29 cellular contexts compared by ENCODE assay signal in the genomic region with DNA sequence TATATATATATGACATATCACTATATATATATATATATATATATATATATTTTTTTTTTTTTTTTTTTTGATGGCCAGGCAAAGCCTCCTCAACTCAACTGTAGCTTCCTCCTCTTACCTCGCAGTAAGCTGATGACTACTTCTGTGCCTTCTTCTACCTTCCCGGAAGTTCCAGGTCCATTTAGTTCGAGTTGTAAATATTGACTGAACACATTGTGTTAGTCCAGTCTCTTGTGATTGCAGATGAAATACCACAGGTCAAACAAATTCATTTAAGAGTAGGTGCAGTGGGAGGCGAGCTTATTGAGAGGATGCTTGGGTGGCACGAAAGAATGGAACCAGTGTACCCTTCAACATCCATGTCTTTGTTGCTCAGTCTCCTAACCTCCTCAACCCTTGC.
DNase-seq lines count a peak whose midpoint lies in the region; ATAC-seq, FAIRE-seq and TF ChIP-seq lines count a peak whose summit lies in the region.
"Had no signal": no experiment of that assay in that cellular context is flagged by ENCODE, and none has a peak within 500 bp of the region (broad histone marks: within the 10 kb centered on the region; RNA-seq: fewer than 3 reads in every experiment).

No MANE protein-coding gene starts in this region.

- H3K4me2 ChIP-seq in H1 (ENCODE audit: insufficient read depth in 1 of 2, low read depth in 2 of 2, low read length in 2 of 2) = no peak overlapping the region
- H3K4me2 ChIP-seq: A549, hepatocyte had no signal

- TF ChIP-seq EP300 in H1 (IDR thresholded peaks at IDR 0.05; ENCODE audit: borderline replicate concordance in 1 of 2, low read depth in 2 of 2, low read length in 2 of 2) (no peak), esophagus muscularis mucosa (IDR thresholded peaks at IDR 0.05) (no peak)

- CTCF ChIA-PET in H1 (lab: Charles Lee; ENCODE audit: partially characterized antibody) = interaction anchor here (0.6 to 1.2 kb wide), 3 partner anchors 22 to 130 kb away, joined by 3 read pairs; no protein-coding TSS in a partner anchor

- H3K14ac ChIP-seq in H1 (ENCODE audit: insufficient read length) = no peak overlapping the region

- H3K56ac ChIP-seq in H1 (replicated peaks; ENCODE audit: insufficient read length, low read depth, low read length) = no peak overlapping the region

- no peak overlapping the region for H3K4ac ChIP-seq in H1 (replicated peaks; ENCODE audit: insufficient read length, low read depth, low read length)

- H3K36me3 ChIP-seq in H1 (ENCODE audit: control insufficient read depth in 2 of 4, insufficient read depth in 4 of 4, low read length in 3 of 4) (no peaks in the 10 kb centered on the region), mucosa of descending colon (ENCODE audit: low read depth) (no peaks in the 10 kb centered on the region), esophagus muscularis mucosa (no peaks in the 10 kb centered on the region)
- H3K36me3 ChIP-seq: right atrium auricular region, thoracic aorta had no signal

- no peaks in the 10 kb centered on the region; the same call in 1 of the 2 replicates for H3K79me1 ChIP-seq in H1 (ENCODE audit: low read depth, low read length)

- no peak overlapping the region for H2BK15ac ChIP-seq in H1 (ENCODE audit: low read length)

- H3K4me3 ChIP-seq in LNCaP clone FGC (ENCODE audit: low read depth, low read length) = no peak overlapping the region
- no peak overlapping the region for H3K4me3 ChIP-seq in H1 (ENCODE audit: extremely low read depth in 1 of 4, insufficient read depth in 2 of 4, low read depth in 3 of 4, low read length in 4 of 4)
- H3K4me3 ChIP-seq in mucosa of descending colon = no peak overlapping the region
- H3K4me3 ChIP-seq in esophagus muscularis mucosa = no peak overlapping the region
- H3K4me3 ChIP-seq: A549, ascending aorta, hepatocyte, right atrium auricular region, thoracic aorta had no signal

- TF ChIP-seq CTCF in C4-2B (conservative IDR thresholded peaks at IDR 0.05) = no peak
- no peak for TF ChIP-seq CTCF in LNCaP clone FGC (IDR thresholded peaks at IDR 0.05; ENCODE audit: control insufficient read depth, extremely low read depth, insufficient read depth)
- TF ChIP-seq CTCF in H1 (IDR thresholded peaks at IDR 0.05; ENCODE audit: control extremely low read depth in 1 of 3, insufficient read depth in 1 of 3, low read depth in 1 of 3, low read length in 3 of 3) = no peak
- TF ChIP-seq CTCF in mucosa of descending colon (IDR thresholded peaks at IDR 0.05) = no peak
- TF ChIP-seq CTCF in esophagus muscularis mucosa (IDR thresholded peaks at IDR 0.05) = no peak

- no peaks in the 10 kb centered on the region for H3K23me2 ChIP-seq in H1 (ENCODE audit: low read depth, low read length)

- H4K20me1 ChIP-seq in H1 (replicated peaks in 1 of 2; ENCODE audit: control insufficient read depth in 1 of 2, insufficient read depth in 2 of 2, low read length in 2 of 2) = peaks cover 0 to 2% of the 10 kb centered on the region in 2 experiments

- 0 out of 7 replicates have a peak, but pooled peaks cover 0 to 2% (median 0%) of the 10 kb centered on the region in 4 experiments for H3K4me1 ChIP-seq in H1 (replicated peaks in 1 of 4; ENCODE audit: control insufficient read depth in 3 of 4, insufficient read depth in 4 of 4, low read length in 3 of 4)
- no peaks in the 10 kb centered on the region for H3K4me1 ChIP-seq in mucosa of descending colon (ENCODE audit: low read depth)
- H3K4me1 ChIP-seq in esophagus muscularis mucosa = peaks cover 0 to 8% (median 4%) of the 10 kb centered on the region in 4 donors
- H3K4me1 ChIP-seq: A549 had no signal

- no peak overlapping the region for H3K9ac ChIP-seq in H1 (replicated peaks in 1 of 4; ENCODE audit: extremely low read depth in 1 of 4, low read depth in 3 of 4, low read length in 3 of 4)
- H3K9ac ChIP-seq: parathyroid adenoma had no signal

- peak; percentile 70 for ATAC-seq in mucosa of descending colon
- ATAC-seq: A549; activated T-cell treated with anti-CD3 and anti-CD28 coated beads, Interleukin-2, amount 50 U/mL, for 72 hours; CD8-positive, alpha-beta T cell had no signal

- H3K9me3 ChIP-seq in H1 (ENCODE audit: insufficient read depth in 2 of 2, low read depth in 1 of 2, low read length in 1 of 2) (no peaks in the 10 kb centered on the region), mucosa of descending colon (no peaks in the 10 kb centered on the region), esophagus muscularis mucosa (no peaks in the 10 kb centered on the region)
- H3K9me3 ChIP-seq: A549, ascending aorta, right atrium auricular region, thoracic aorta had no signal

- no peak overlapping the region for H4K8ac ChIP-seq in H1 (ENCODE audit: extremely low read depth, insufficient read depth, low read length)

- H2BK12ac ChIP-seq in H1 (ENCODE audit: low read depth, low read length) = no peak overlapping the region

- H2AFZ ChIP-seq in H1 (ENCODE audit: low read length) = no peak overlapping the region
- H2AFZ ChIP-seq: hepatocyte, parathyroid adenoma had no signal

- no peaks in the 10 kb centered on the region for H3K27me3 ChIP-seq in H1 (replicated peaks in 1 of 4; ENCODE audit: control insufficient read depth in 3 of 4, extremely low read depth in 1 of 4, insufficient read depth in 3 of 4, low read length in 3 of 4)
- H3K27me3 ChIP-seq in esophagus muscularis mucosa = no peaks in the 10 kb centered on the region
- H3K27me3 ChIP-seq: ascending aorta, hepatocyte, right atrium auricular region had no signal

- H3K27ac ChIP-seq in C4-2B = peak overlapping the region; percentile 57; the same call in 1 of the 2 replicates
- H3K27ac ChIP-seq in H1 (ENCODE audit: low read depth, low read length) = no peak overlapping the region
- no peak overlapping the region for H3K27ac ChIP-seq in esophagus muscularis mucosa (replicated peaks in 1 of 4)
- H3K27ac ChIP-seq: A549, ascending aorta, hepatocyte, parathyroid adenoma, right atrium auricular region, thoracic aorta had no signal

- DNase-seq in LNCaP clone FGC (ENCODE audit: low read depth) (peak; percentile 92), H1 (ENCODE audit: low read depth in 1 of 2, low spot score in 2 of 2) (no peak), mucosa of descending colon (no peak), inferior parietal cortex (ENCODE audit: extremely low spot score) (no peak), esophagus muscularis mucosa (ENCODE audit: extremely low spot score) (no peak), NCI-H82 treated with DMSO at 0.1 percent for 48 hours (lab: John Stamatoyannopoulos, UW; ENCODE audit: unreplicated experiment) (no peak)
- no peak for DNase-seq in activated CD4-positive, alpha-beta T cell treated with anti-CD3 and anti-CD28 coated beads for 48 hours
- DNase-seq: activated CD4-positive, alpha-beta memory T cell treated with anti-CD3 and anti-CD28 coated beads for 36 hours; activated CD4-positive, CD25-positive, alpha-beta regulatory T cell treated with anti-CD3 and anti-CD28 coated beads, Interleukin-2, amount 50 U/mL, for 72 hours; activated T-cell treated with anti-CD3 and anti-CD28 coated beads, Interleukin-2, amount 50 U/mL, for 72 hours; caudate nucleus; CD8-positive, alpha-beta T cell; endodermal cell; H7; Kasumi-1; NCI-H1436 treated with DMSO at 0.1 percent for 48 hours; NCI-H446; NCI-H82; stimulated activated CD8-positive, alpha-beta memory T cell treated with anti-CD3 and anti-CD28 coated beads, Interleukin-4, amount 100 ng/mL, for 48 hours; T-helper 2 cell had no signal

- H3K23ac ChIP-seq in H1 (ENCODE audit: insufficient read length) = no peak overlapping the region

- no peak overlapping the region for H2BK120ac ChIP-seq in H1 (replicated peaks; ENCODE audit: low read depth, low read length)

- FAIRE-seq in H1 (lab: Jason Lieb, UNC) = no peak
- FAIRE-seq: A549, frontal cortex, GM12891 had no signal

- intact Hi-C loops in mucosa of descending colon (cut with DNase I, micrococcal nuclease) (no loop called here), esophagus muscularis mucosa (cut with DNase I) (no loop called here)

- WGBS in H1 (ENCODE audit: extremely low coverage in 1 of 2, insufficient coverage in 1 of 2, insufficient read length in 1 of 2, insufficient replicate concordance in 2 of 2, low coverage in 1 of 2, low lambda C conversion rate in 2 of 2, missing lambda C conversion rate in 1 of 2), 2 experiments = 95% methylated on average over 5 of the region's 5 CpGs; no CpG with 5 or more reads in 1 of the 2 experiments
- 93% methylated on average over 5 of the region's 5 CpGs for WGBS in esophagus muscularis mucosa

- TF ChIP-seq POLR2A in H1 (IDR thresholded peaks at IDR 0.05; ENCODE audit: control extremely low read depth in 1 of 2, low read depth in 2 of 2, low read length in 2 of 2) (no peak), esophagus muscularis mucosa (IDR thresholded peaks at IDR 0.05; ENCODE audit: low read depth) (no peak)

- no peak overlapping the region for H2BK5ac ChIP-seq in H1 (ENCODE audit: low read depth, low read length)

- H3K79me2 ChIP-seq in H1 (ENCODE audit: control insufficient read depth in 1 of 2, insufficient read depth in 2 of 2, low read length in 2 of 2) = no peaks in the 10 kb centered on the region
- H3K79me2 ChIP-seq: parathyroid adenoma had no signal

- no peak for TF ChIP-seq RAD21 in H1 (IDR thresholded peaks at IDR 0.05 in 1 of 2, conservative IDR thresholded peaks at IDR 0.05 in 1 of 2; ENCODE audit: low read depth in 2 of 2, low read length in 2 of 2)

- H2BK20ac ChIP-seq in H1 (ENCODE audit: low read length) = peak overlapping the region; percentile 16; the same call in 1 of the 2 replicates

- H3K18ac ChIP-seq in H1 (ENCODE audit: extremely low read depth, low read length) = no peak overlapping the region

- H4K91ac ChIP-seq in H1 (replicated peaks; ENCODE audit: insufficient read length, low read length) = no peak overlapping the region

- H2AK5ac ChIP-seq in H1 (ENCODE audit: low read depth, low read length) = no peak overlapping the region

- no peak overlapping the region for H4K5ac ChIP-seq in H1 (ENCODE audit: insufficient read length, low read depth, low read length)

- POLR2A ChIA-PET in H1 (lab: Charles Lee; ENCODE audit: partially characterized antibody) = no interaction called here

TF ChIP-seq in H1, 55 proteins besides CTCF, POLR2A, EP300 and RAD21 (continues in another document):
- TF ChIP-seq BACH1 (IDR thresholded peaks at IDR 0.05; ENCODE audit: low read length) (no peak), HDAC6 (IDR thresholded peaks at IDR 0.05; ENCODE audit: low read depth, low read length) (no peak), POLR2AphosphoS5 (IDR thresholded peaks at IDR 0.05; ENCODE audit: low read depth, low read length) (no peak), PHF8 (conservative IDR thresholded peaks at IDR 0.05; ENCODE audit: low read depth, low read length) (no peak)
